In genomic region chr14:61147898-61148549, GRCh38 we compare ENCODE assay signal across 10 cellular contexts.
DNase-seq lines count a peak whose midpoint lies in the region; ATAC-seq and TF ChIP-seq lines count a peak whose summit lies in the region.
"Had no signal": no experiment of that assay in that cellular context is flagged by ENCODE, and none has a peak within 500 bp of the region (broad histone marks: within the 10 kb centered on the region; RNA-seq: fewer than 3 reads in every experiment).

No MANE protein-coding gene starts in this region.

- TF ChIP-seq CTCF in choroid plexus epithelial cell (conservative IDR thresholded peaks at IDR 0.05; ENCODE audit: low read depth, low read length) (no peak), suprapubic skin (IDR thresholded peaks at IDR 0.05) (no peak)

- H3K36me3 ChIP-seq in suprapubic skin, result no peaks in the 10 kb centered on the region
- no peaks in the 10 kb centered on the region for H3K36me3 ChIP-seq in HAP-1 (replicated peaks)

- H3K27me3 ChIP-seq in layer of hippocampus (ENCODE audit: control insufficient read depth, insufficient read depth, low read length) (no peaks in the 10 kb centered on the region), suprapubic skin (no peaks in the 10 kb centered on the region), HAP-1 (ENCODE audit: low read depth) (no peaks in the 10 kb centered on the region)

- H3K4me3 ChIP-seq in choroid plexus epithelial cell (ENCODE audit: low read depth, low read length) (no peak overlapping the region), suprapubic skin (no peak overlapping the region), HAP-1 (no peak overlapping the region)

- DNase-seq in NCI-H2196 (lab: John Stamatoyannopoulos, UW; ENCODE audit: unreplicated experiment) (peak; percentile 71), choroid plexus epithelial cell (ENCODE audit: low read depth) (peak; percentile 99), suprapubic skin (ENCODE audit: low spot score in 2 of 2) (no peak), NCI-H187 treated with DMSO at 0.1 percent for 48 hours (lab: John Stamatoyannopoulos, UW) (no peak), HAP-1 (ENCODE audit: low spot score in 2 of 2) (no peak), Kasumi-1 (lab: John Stamatoyannopoulos, UW) (no peak)
- DNase-seq: activated effector memory CD4-positive, alpha-beta T cell treated with anti-CD3 and anti-CD28 coated beads, Interleukin-2, amount 50 U/mL, for 16 hours; MV-4-11 had no signal

- H3K27ac ChIP-seq in layer of hippocampus (ENCODE audit: low read depth, low read length) (peak overlapping the region; percentile 68), suprapubic skin (peak overlapping the region; percentile 87)

- no peak for TF ChIP-seq EP300 in suprapubic skin (IDR thresholded peaks at IDR 0.05)

- 69% methylated on average over 13 of the region's 19 CpGs for WGBS in suprapubic skin

- in situ Hi-C loops in HAP-1 (cut with MboI; ENCODE audit: low sequenced_read_pairs), result no loop called here

- H3K9me3 ChIP-seq in suprapubic skin (no peaks in the 10 kb centered on the region), HAP-1 (no peaks in the 10 kb centered on the region; the same call in none of the 2 replicates)

- ATAC-seq in GM18505 (IDR thresholded peaks at IDR 0.05; ENCODE audit: unreplicated experiment), result no peak

- TF ChIP-seq POLR2A in suprapubic skin (IDR thresholded peaks at IDR 0.05) (no peak), GM18505 (IDR thresholded peaks at IDR 0.05; ENCODE audit: borderline replicate concordance, extremely low read depth, insufficient read depth, insufficient read length) (no peak)

- peaks cover 27% of the 10 kb centered on the region for H3K4me1 ChIP-seq in suprapubic skin
- no peaks in the 10 kb centered on the region for H3K4me1 ChIP-seq in HAP-1

Comparison
In these comparisons a context has a peak if more than half of its experiments do, and no peak if none do; other contexts are left out.
1. DNase-seq: peak in NCI-H2196 (single experiment) and choroid plexus epithelial cell (single experiment); none in suprapubic skin (0 of 2), NCI-H187 treated with DMSO at 0.1 percent for 48 hours (single experiment), HAP-1 (0 of 2) and Kasumi-1 (0 of 2).